9 cellular contexts compared by ENCODE assay signal in genomic region chr2:218009191-218010114, GRCh38. TPM values are rescaled to one million over a fixed set of nuclear protein-coding genes. Genes with fewer than 3 reads are reported as not detected.
DNase-seq lines count a peak whose midpoint lies in the region; ATAC-seq and TF ChIP-seq lines count a peak whose summit lies in the region.
"Had no signal": no experiment of that assay in that cellular context is flagged by ENCODE, and none has a peak within 500 bp of the region (broad histone marks: within the 10 kb centered on the region; RNA-seq: fewer than 3 reads in every experiment).

No MANE protein-coding gene starts in this region.

- H3K4me1 ChIP-seq in OCI-LY3 (ENCODE audit: low read length) (no peaks in the 10 kb centered on the region), neutrophil (ENCODE audit: control insufficient read depth in 1 of 2, insufficient read depth in 1 of 2, low read depth in 1 of 2, low read length in 1 of 2) (peaks cover 12 to 17% of the 10 kb centered on the region in 2 experiments), mucosa of descending colon (ENCODE audit: low read depth) (peaks cover 9% of the 10 kb centered on the region)

- H4K20me1 ChIP-seq in OCI-LY3 (ENCODE audit: insufficient read depth, low read length), result no peaks in the 10 kb centered on the region

- H3K36me3 Mint-ChIP-seq in CD14-positive monocyte, result peaks cover 0 to 11% of the 10 kb centered on the region in 2 donors

- H3K9me3 Mint-ChIP-seq in CD14-positive monocyte, result peaks cover 0 to 3% (median 3%) of the 10 kb centered on the region in 7 donors
- H3K9me3 Mint-ChIP-seq: T-helper 1 cell treated with Interleukin-12 subunit alpha and Interleukin-12 subunit beta and Interleukin-4 antibody, amounts not matched to agents 30 μg/mL and 1 μg/mL, for 36 hours had no signal

- TF ChIP-seq CTCF in CD14-positive monocyte (IDR thresholded peaks at IDR 0.05) (no peak), OCI-LY3 (IDR thresholded peaks at IDR 0.05; ENCODE audit: low read depth, low read length) (no peak), epithelial cell of proximal tubule (conservative IDR thresholded peaks at IDR 0.05; ENCODE audit: low read depth, low read length) (no peak), neutrophil (IDR thresholded peaks at IDR 0.05) (no peak), mucosa of descending colon (IDR thresholded peaks at IDR 0.05) (no peak)

- no peaks in the 10 kb centered on the region for H3K79me2 ChIP-seq in OCI-LY3 (ENCODE audit: low read length)

- H3K27ac Mint-ChIP-seq in CD14-positive monocyte, result no peak overlapping the region
- H3K27ac Mint-ChIP-seq: T-helper 1 cell treated with Interleukin-12 subunit alpha and Interleukin-12 subunit beta and Interleukin-4 antibody, amounts not matched to agents 30 μg/mL and 1 μg/mL, for 36 hours had no signal

- peak overlapping the region; percentile 63 for H3K4me2 ChIP-seq in OCI-LY3 (ENCODE audit: low read length)

- peaks cover 32% of the 10 kb centered on the region for H3K4me1 Mint-ChIP-seq in CD14-positive monocyte

- peak overlapping the region; percentile 70 for H3K4me3 ChIP-seq in OCI-LY3 (ENCODE audit: low read length)
- H3K4me3 ChIP-seq in epithelial cell of proximal tubule (ENCODE audit: low read depth, low read length), result peak overlapping the region; percentile 49
- peak overlapping the region; percentile 35 to 61 for H3K4me3 ChIP-seq in neutrophil (ENCODE audit: low read depth in 1 of 2, low read length in 1 of 2)
- no peak overlapping the region for H3K4me3 ChIP-seq in mucosa of descending colon

- H3K27ac ChIP-seq in OCI-LY3 (ENCODE audit: low read length) (no peak overlapping the region), neutrophil (no peak overlapping the region)

- H2AFZ ChIP-seq in OCI-LY3 (ENCODE audit: low read depth, low read length), result no peak overlapping the region

- H3K36me3 ChIP-seq in OCI-LY3 (replicated peaks; ENCODE audit: low read depth, low read length) (no peaks in the 10 kb centered on the region), neutrophil (no peaks in the 10 kb centered on the region), mucosa of descending colon (ENCODE audit: low read depth) (no peaks in the 10 kb centered on the region)

- DNase-seq in CD14-positive monocyte (ENCODE audit: low spot score), result no peak
- DNase-seq in epithelial cell of proximal tubule (ENCODE audit: low read depth), result no peak
- DNase-seq in COLO829 (ENCODE audit: low spot score), result no peak
- no peak for DNase-seq in activated CD8-positive, alpha-beta memory T cell treated with anti-CD3 and anti-CD28 coated beads for 24 hours
- no peak for DNase-seq in mucosa of descending colon

- no peak overlapping the region for H3K9ac ChIP-seq in OCI-LY3 (ENCODE audit: low read length)

- H3K9me3 ChIP-seq in OCI-LY3 (ENCODE audit: insufficient read depth, low read length) (no peaks in the 10 kb centered on the region), neutrophil (no peaks in the 10 kb centered on the region), mucosa of descending colon (no peaks in the 10 kb centered on the region)

- H3K4me3 Mint-ChIP-seq in CD14-positive monocyte, result peak overlapping the region; percentile 73 to 79
- H3K4me3 Mint-ChIP-seq: T-helper 1 cell treated with Interleukin-12 subunit alpha and Interleukin-12 subunit beta and Interleukin-4 antibody, amounts not matched to agents 30 μg/mL and 1 μg/mL, for 36 hours had no signal

- H3K27me3 ChIP-seq in OCI-LY3 (ENCODE audit: low read depth, low read length), result peaks cover 7% of the 10 kb centered on the region
- H3K27me3 ChIP-seq in neutrophil, result peaks cover 49% of the 10 kb centered on the region

- intact Hi-C loops in CD14-positive monocyte (cut with micrococcal nuclease) (loop anchor here in 1 of 2 donors (10.0 kb wide), 1 partner anchor 55 kb away; the partner anchor contains the start of gene RUFY4), mucosa of descending colon (cut with DNase I, micrococcal nuclease) (no loop called here)

- peaks cover 20 to 34% (median 29%) of the 10 kb centered on the region in 3 donors for H3K27me3 Mint-ChIP-seq in CD14-positive monocyte (ENCODE audit: low read depth in 3 of 3)

- ATAC-seq in HG03045 (IDR thresholded peaks at IDR 0.05; ENCODE audit: unreplicated experiment), result no peak
- ATAC-seq in mucosa of descending colon, result no peak

RNA-seq across cellular contexts. Expression of gene TNS1, which starts 6.7 kb away (rescaled TPM):
- 1 to 10 TPM in 1 of 2 donors, under 1 TPM in 1; 0.26 to 1.6 TPM for polyA plus RNA-seq in CD14-positive monocyte
- total RNA-seq in epithelial cell of proximal tubule (4.3 and 25.1 TPM in 2 replicates), mucosa of descending colon (1,000 to 10,000 TPM in 1 of 3 donors, 100 to 1,000 TPM in 1, 10 to 100 TPM in 1; 43.8 to 1,458 (median 121) TPM)

RNA-seq across cellular contexts. Expression of gene RUFY4, which starts 59.6 kb away (rescaled TPM):
- polyA plus RNA-seq in CD14-positive monocyte, result under 1 TPM; 0.65 to 0.68 TPM
- total RNA-seq in epithelial cell of proximal tubule, result not detected in 2 replicates
- total RNA-seq in mucosa of descending colon, result not detected
